2 cellular contexts compared by ENCODE assay signal in the genomic region with DNA sequence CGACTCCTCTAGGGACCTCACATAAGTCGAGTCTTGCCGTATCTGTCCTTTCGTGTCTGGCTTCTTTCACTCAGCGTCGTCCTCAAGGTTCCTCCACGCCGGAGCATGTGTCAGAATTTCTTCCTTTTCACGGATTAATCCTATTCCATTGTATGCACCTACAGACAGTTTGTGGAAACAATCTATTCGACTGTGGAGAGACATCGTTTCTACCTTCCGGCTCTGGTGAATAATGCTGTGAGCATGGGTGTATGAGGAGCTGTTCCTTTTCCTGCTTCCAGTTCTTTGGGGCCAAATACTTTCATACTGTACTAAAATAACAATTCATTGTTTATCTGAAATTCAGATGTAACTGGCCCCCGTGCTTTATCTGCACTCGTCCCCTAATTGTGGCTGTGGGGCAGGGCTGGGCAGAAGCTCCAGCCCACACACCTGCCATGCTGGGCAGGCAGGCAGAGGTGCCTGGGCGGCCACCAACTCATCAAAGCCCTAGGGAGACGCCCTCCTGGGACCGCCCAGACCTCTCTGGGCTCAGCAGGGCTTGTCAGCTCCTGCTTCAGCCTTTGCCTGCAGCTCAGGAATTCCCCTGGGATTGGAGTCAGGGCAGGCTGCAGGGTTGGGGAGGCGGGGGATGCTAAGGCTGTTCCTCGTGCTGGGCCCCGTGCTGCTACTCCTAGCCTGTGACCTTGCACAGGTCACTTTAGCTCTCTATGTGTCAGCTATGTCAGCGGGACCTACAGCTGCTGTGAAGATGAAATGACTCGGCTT.
TF ChIP-seq lines count a peak whose summit lies in the region.

No MANE protein-coding gene starts in this region.

TF ChIP-seq in HEK293, 187 proteins besides CTCF, POLR2A, EP300 and RAD21 (continued from another document and continues in another):
- TF ChIP-seq, protein P1, sequence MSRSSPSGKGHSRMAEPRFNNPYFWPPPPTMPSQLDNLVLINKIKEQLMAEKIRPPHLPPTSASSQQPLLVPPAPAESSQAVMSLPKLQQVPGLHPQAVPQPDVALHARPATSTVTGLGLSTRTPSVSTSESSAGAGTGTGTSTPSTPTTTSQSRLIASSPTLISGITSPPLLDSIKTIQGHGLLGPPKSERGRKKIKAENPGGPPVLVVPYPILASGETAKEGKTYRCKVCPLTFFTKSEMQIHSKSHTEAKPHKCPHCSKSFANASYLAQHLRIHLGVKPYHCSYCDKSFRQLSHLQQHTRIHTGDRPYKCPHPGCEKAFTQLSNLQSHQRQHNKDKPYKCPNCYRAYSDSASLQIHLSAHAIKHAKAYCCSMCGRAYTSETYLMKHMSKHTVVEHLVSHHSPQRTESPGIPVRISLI (tag by site-specific recombination; IDR thresholded peaks at IDR 0.05) = no peak
- TF ChIP-seq ZNF843 (tag by site-specific recombination; IDR thresholded peaks at IDR 0.05) = no peak
- peak; percentile 52; the same call in 1 of the 2 replicates for TF ChIP-seq ZNF146 (tag by site-specific recombination; IDR thresholded peaks at IDR 0.05)
- no peak for TF ChIP-seq ZNF645 (tag by site-specific recombination; IDR thresholded peaks at IDR 0.05)
- TF ChIP-seq GLIS1 (tag by site-specific recombination; IDR thresholded peaks at IDR 0.05) = peak; percentile 84
- no peak for TF ChIP-seq ZNF398 (tag by site-specific recombination; IDR thresholded peaks at IDR 0.05)
- no peak for TF ChIP-seq SCRT2 (tag by site-specific recombination; IDR thresholded peaks at IDR 0.05)
- TF ChIP-seq, protein P2, sequence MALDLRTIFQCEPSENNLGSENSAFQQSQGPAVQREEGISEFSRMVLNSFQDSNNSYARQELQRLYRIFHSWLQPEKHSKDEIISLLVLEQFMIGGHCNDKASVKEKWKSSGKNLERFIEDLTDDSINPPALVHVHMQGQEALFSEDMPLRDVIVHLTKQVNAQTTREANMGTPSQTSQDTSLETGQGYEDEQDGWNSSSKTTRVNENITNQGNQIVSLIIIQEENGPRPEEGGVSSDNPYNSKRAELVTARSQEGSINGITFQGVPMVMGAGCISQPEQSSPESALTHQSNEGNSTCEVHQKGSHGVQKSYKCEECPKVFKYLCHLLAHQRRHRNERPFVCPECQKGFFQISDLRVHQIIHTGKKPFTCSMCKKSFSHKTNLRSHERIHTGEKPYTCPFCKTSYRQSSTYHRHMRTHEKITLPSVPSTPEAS (tag by site-specific recombination; IDR thresholded peaks at IDR 0.05) = no peak
- TF ChIP-seq, protein P3, sequence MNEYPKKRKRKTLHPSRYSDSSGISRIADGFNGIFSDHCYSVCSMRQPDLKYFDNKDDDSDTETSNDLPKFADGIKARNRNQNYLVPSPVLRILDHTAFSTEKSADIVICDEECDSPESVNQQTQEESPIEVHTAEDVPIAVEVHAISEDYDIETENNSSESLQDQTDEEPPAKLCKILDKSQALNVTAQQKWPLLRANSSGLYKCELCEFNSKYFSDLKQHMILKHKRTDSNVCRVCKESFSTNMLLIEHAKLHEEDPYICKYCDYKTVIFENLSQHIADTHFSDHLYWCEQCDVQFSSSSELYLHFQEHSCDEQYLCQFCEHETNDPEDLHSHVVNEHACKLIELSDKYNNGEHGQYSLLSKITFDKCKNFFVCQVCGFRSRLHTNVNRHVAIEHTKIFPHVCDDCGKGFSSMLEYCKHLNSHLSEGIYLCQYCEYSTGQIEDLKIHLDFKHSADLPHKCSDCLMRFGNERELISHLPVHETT (tag by site-specific recombination; IDR thresholded peaks at IDR 0.05) = no peak
- no peak for TF ChIP-seq KLF7 (tag by site-specific recombination; IDR thresholded peaks at IDR 0.05; ENCODE audit: borderline replicate concordance)
- TF ChIP-seq SETDB1 (IDR thresholded peaks at IDR 0.05; ENCODE audit: insufficient read length, low read length) = no peak
- TF ChIP-seq HOXC10 (CRISPR knock-in tag; IDR thresholded peaks at IDR 0.05) = no peak
- TF ChIP-seq ZNF335 (tag by site-specific recombination; conservative IDR thresholded peaks at IDR 0.05) = no peak
- no peak for TF ChIP-seq ZNF274 (IDR thresholded peaks at IDR 0.05; ENCODE audit: low read length)
- no peak for TF ChIP-seq ZNF274 (tag by site-specific recombination; IDR thresholded peaks at IDR 0.05; ENCODE audit: borderline replicate concordance)
- TF ChIP-seq ZNF600 (tag by site-specific recombination; IDR thresholded peaks at IDR 0.05) = no peak
- TF ChIP-seq, protein P4, sequence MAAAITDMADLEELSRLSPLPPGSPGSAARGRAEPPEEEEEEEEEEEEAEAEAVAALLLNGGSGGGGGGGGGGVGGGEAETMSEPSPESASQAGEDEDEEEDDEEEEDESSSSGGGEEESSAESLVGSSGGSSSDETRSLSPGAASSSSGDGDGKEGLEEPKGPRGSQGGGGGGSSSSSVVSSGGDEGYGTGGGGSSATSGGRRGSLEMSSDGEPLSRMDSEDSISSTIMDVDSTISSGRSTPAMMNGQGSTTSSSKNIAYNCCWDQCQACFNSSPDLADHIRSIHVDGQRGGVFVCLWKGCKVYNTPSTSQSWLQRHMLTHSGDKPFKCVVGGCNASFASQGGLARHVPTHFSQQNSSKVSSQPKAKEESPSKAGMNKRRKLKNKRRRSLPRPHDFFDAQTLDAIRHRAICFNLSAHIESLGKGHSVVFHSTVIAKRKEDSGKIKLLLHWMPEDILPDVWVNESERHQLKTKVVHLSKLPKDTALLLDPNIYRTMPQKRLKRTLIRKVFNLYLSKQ (tag by site-specific recombination; IDR thresholded peaks at IDR 0.05; ENCODE audit: borderline replicate concordance) = no peak
- TF ChIP-seq ZNF169 (tag by site-specific recombination; IDR thresholded peaks at IDR 0.05) = no peak
- TF ChIP-seq GFI1B (tag by site-specific recombination; IDR thresholded peaks at IDR 0.05) = no peak
- TF ChIP-seq GLIS2 (tag by site-specific recombination; IDR thresholded peaks at IDR 0.05) = 0 out of 2 replicates have a peak, but pooled peaks have one; percentile 25

TF ChIP-seq in WTC11, 78 proteins besides CTCF, POLR2A, EP300 and RAD21 (continued from another document):
- TF ChIP-seq ZNF512 (CRISPR knock-in tag; IDR thresholded peaks at IDR 0.05; ENCODE audit: borderline replicate concordance) (no peak), KAT7 (CRISPR knock-in tag; IDR thresholded peaks at IDR 0.05; ENCODE audit: borderline replicate concordance) (no peak), ZNF425 (CRISPR knock-in tag; conservative IDR thresholded peaks at IDR 0.05) (no peak), AR (CRISPR knock-in tag; IDR thresholded peaks at IDR 0.05) (no peak), ZNF317 (CRISPR knock-in tag; IDR thresholded peaks at IDR 0.05; ENCODE audit: borderline replicate concordance, low read depth) (no peak), USF2 (CRISPR knock-in tag; IDR thresholded peaks at IDR 0.05) (no peak), ZMAT4 (CRISPR knock-in tag; IDR thresholded peaks at IDR 0.05) (no peak)
- TF ChIP-seq, protein P5, sequence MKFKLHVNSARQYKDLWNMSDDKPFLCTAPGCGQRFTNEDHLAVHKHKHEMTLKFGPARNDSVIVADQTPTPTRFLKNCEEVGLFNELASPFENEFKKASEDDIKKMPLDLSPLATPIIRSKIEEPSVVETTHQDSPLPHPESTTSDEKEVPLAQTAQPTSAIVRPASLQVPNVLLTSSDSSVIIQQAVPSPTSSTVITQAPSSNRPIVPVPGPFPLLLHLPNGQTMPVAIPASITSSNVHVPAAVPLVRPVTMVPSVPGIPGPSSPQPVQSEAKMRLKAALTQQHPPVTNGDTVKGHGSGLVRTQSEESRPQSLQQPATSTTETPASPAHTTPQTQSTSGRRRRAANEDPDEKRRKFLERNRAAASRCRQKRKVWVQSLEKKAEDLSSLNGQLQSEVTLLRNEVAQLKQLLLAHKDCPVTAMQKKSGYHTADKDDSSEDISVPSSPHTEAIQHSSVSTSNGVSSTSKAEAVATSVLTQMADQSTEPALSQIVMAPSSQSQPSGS (CRISPR knock-in tag; IDR thresholded peaks at IDR 0.05; ENCODE audit: borderline replicate concordance, low read depth) = no peak
- TF ChIP-seq, protein P6, sequence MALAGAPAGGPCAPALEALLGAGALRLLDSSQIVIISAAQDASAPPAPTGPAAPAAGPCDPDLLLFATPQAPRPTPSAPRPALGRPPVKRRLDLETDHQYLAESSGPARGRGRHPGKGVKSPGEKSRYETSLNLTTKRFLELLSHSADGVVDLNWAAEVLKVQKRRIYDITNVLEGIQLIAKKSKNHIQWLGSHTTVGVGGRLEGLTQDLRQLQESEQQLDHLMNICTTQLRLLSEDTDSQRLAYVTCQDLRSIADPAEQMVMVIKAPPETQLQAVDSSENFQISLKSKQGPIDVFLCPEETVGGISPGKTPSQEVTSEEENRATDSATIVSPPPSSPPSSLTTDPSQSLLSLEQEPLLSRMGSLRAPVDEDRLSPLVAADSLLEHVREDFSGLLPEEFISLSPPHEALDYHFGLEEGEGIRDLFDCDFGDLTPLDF (CRISPR knock-in tag; IDR thresholded peaks at IDR 0.05) = no peak
